Comparison of ENCODE assay signal across 8 cellular contexts in genomic region chr20:13546497-13547131, GRCh38.
DNase-seq lines count a peak whose midpoint lies in the region; ATAC-seq lines count a peak whose summit lies in the region.

No MANE protein-coding gene starts in this region.

- intact Hi-C loops in activated CD4-positive, alpha-beta memory T cell treated with anti-CD3 and anti-CD28 coated beads for 36 hours (cut with micrococcal nuclease) = loop anchor here (1.0 to 5.0 kb wide), 3 partner anchors 87 to 619 kb away; no protein-coding TSS in a partner anchor

- POLR2A ChIA-PET in activated CD4-positive, alpha-beta memory T cell treated with anti-CD3 and anti-CD28 coated beads for 36 hours (lab: Charles Lee) = no interaction called here

- in situ Hi-C loops in ACHN (cut with HindIII; ENCODE audit: low pct_ligation_motif_present, low pct_unique_long_range_greater_than_20kb, low sequenced_read_pairs) = no loop called here

- no peak overlapping the region for H3K27ac Mint-ChIP-seq in activated CD4-positive, alpha-beta memory T cell treated with anti-CD3 and anti-CD28 coated beads for 36 hours
- no peak overlapping the region for H3K27ac Mint-ChIP-seq in effector memory CD8-positive, alpha-beta T cell

- ATAC-seq in GM18498 (IDR thresholded peaks at IDR 0.05; ENCODE audit: unreplicated experiment) = peak; percentile 76
- ATAC-seq in HG03135 (IDR thresholded peaks at IDR 0.05; ENCODE audit: unreplicated experiment) = peak; percentile 73
- peak; percentile 37 for ATAC-seq in effector memory CD8-positive, alpha-beta T cell (replicated peaks)

- CTCF ChIA-PET in activated CD4-positive, alpha-beta memory T cell treated with anti-CD3 and anti-CD28 coated beads for 36 hours (lab: Charles Lee) = interaction anchor here (0.6 to 3.9 kb wide), 52 partner anchors 9 to 576 kb away, joined by 3 to 56 read pairs (median 4); partner anchors contain the start of gene TASP1

- DNase-seq in ACHN (peak; percentile 76), NCI-H510A (lab: John Stamatoyannopoulos, UW) (peak; percentile 45), midbrain (lab: John Stamatoyannopoulos, UW) (peak; percentile 53)
- peak; percentile 77 for DNase-seq in activated CD4-positive, alpha-beta memory T cell treated with anti-CD3 and anti-CD28 coated beads for 36 hours
- DNase-seq in effector memory CD8-positive, alpha-beta T cell = peak; percentile 45 to 50 (median 48)
- DNase-seq in stimulated activated CD8-positive, alpha-beta memory T cell treated with anti-CD3 and anti-CD28 coated beads, Interleukin-4, amount 100 ng/mL, for 4 hours (ENCODE audit: low read depth in 2 of 2, low spot score in 1 of 2) = peak; percentile 31 to 47

- H3K27me3 Mint-ChIP-seq in activated CD4-positive, alpha-beta memory T cell treated with anti-CD3 and anti-CD28 coated beads for 36 hours = no peaks in the 10 kb centered on the region
- no peaks in the 10 kb centered on the region for H3K27me3 Mint-ChIP-seq in effector memory CD8-positive, alpha-beta T cell

- H3K4me3 Mint-ChIP-seq in activated CD4-positive, alpha-beta memory T cell treated with anti-CD3 and anti-CD28 coated beads for 36 hours = no peak overlapping the region
- H3K4me3 Mint-ChIP-seq in effector memory CD8-positive, alpha-beta T cell = no peak overlapping the region

- peaks cover 2% of the 10 kb centered on the region for H3K4me1 Mint-ChIP-seq in activated CD4-positive, alpha-beta memory T cell treated with anti-CD3 and anti-CD28 coated beads for 36 hours (ENCODE audit: low read depth)
- no peaks in the 10 kb centered on the region for H3K4me1 Mint-ChIP-seq in effector memory CD8-positive, alpha-beta T cell (ENCODE audit: low read depth in 2 of 2)

- H3K36me3 Mint-ChIP-seq in activated CD4-positive, alpha-beta memory T cell treated with anti-CD3 and anti-CD28 coated beads for 36 hours = peaks cover 1% of the 10 kb centered on the region
- no peaks in the 10 kb centered on the region for H3K36me3 Mint-ChIP-seq in effector memory CD8-positive, alpha-beta T cell (ENCODE audit: insufficient read depth)

- no peaks in the 10 kb centered on the region for H3K9me3 Mint-ChIP-seq in activated CD4-positive, alpha-beta memory T cell treated with anti-CD3 and anti-CD28 coated beads for 36 hours
- H3K9me3 Mint-ChIP-seq in effector memory CD8-positive, alpha-beta T cell = no peaks in the 10 kb centered on the region

Comparison
In these comparisons a context has a peak if more than half of its experiments do, and no peak if none do; other contexts are left out.
1. Peak in every context shown above with its lines: DNase-seq and ATAC-seq.